8 cellular contexts compared by ENCODE assay signal in the genomic region with DNA sequence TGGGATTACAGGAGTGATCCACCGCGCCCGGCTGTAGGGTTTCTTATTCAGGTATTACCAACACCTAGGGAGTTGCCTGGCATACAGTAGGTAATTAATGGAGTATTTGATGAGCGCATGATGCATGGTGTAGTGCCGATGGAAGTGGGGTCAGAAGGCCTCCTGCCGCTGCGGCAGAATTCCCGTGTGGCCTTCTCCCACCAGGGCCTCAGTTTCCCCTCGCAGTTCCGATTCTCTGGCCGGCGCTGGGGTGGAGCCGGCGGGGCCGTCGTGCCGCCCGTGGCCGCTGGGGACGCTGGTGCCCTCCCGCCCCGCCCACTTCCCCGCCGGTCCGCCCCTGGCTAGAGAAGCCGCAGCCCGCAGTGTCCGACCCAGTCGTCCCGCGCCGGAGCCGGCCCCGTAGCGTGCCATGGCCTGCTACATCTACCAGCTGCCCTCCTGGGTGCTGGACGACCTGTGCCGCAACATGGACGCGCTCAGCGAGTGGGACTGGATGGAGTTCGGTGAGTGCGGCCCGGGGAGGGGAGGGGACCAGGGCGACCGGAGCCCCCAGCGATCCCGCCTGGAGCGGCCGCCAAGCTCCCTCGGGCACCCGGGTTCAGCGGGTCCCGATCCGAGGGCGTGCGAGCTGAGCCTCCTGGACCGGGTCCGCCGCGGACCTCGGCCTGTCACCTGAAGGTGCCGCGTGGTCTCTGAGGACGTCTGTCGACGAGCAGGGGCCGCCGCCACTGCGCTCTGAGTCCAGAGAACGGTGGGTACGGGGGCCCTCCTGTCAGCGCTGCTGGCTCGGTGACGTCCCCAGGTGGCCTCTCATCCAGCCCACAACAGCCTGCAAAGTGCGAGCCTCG. TPM values are rescaled to one million over a fixed set of nuclear protein-coding genes. Genes with fewer than 3 reads are reported as not detected.
A peak's percentile ranks its signal among the peaks of the same experiment; 100 is the strongest.
DNase-seq lines count a peak whose midpoint lies in the region; ATAC-seq and TF ChIP-seq lines count a peak whose summit lies in the region.

Gene IRAK2 (plus strand): TSS at position 374 of the 848 bp plus-strand sequence. CDS start 36 bp downstream, at position 410.

- POLR2A ChIA-PET in Panc1 (lab: Charles Lee), result no interaction called here

- H3K27me3 ChIP-seq in Panc1 (ENCODE audit: control insufficient read depth, insufficient read depth, low read length), result no peaks in the 10 kb centered on the region

- in situ Hi-C loops in Panc1 (cut with HindIII; ENCODE audit: low pct_unique_long_range_greater_than_20kb, low sequenced_read_pairs), result loop anchor here (10.0 kb wide), 1 partner anchor 80 kb away; the partner anchor contains the start of gene TATDN2

- no peaks in the 10 kb centered on the region for H3K9me3 ChIP-seq in Panc1 (ENCODE audit: control insufficient read depth, insufficient read depth, low read depth, low read length)

- peaks cover 11% of the 10 kb centered on the region for H3K4me1 ChIP-seq in Panc1 (ENCODE audit: control insufficient read depth, insufficient read depth, low read length)

- CTCF ChIA-PET in Panc1 (lab: Charles Lee), result interaction anchor here (0.7 to 1.1 kb wide), 2 partner anchors 57 to 230 kb away, joined by 3 to 10 read pairs; no protein-coding TSS in a partner anchor

- H3K4me1 Mint-ChIP-seq in nephron progenitor cell, result no peaks in the 10 kb centered on the region

- H3K4me3 ChIP-seq in Panc1 (ENCODE audit: low read depth in 2 of 2, low read length in 2 of 2) (peak within 1 kb of the TSS; percentile 66 to 80), fibroblast of villous mesenchyme (ENCODE audit: low read depth, low read length) (peak within 1 kb of the TSS; percentile 86)

- intact Hi-C loops in Panc1 (cut with micrococcal nuclease; ENCODE audit: unreplicated experiment), result no loop called here

- H3K36me3 ChIP-seq in Panc1 (ENCODE audit: control insufficient read depth, insufficient read depth, low read length), result no peaks in the 10 kb centered on the region

- H3K27ac ChIP-seq in Panc1 (ENCODE audit: low read length), result peak within 1 kb of the TSS; percentile 85; the same call in 1 of the 2 replicates

- H3K36me3 Mint-ChIP-seq in nephron progenitor cell (ENCODE audit: low read depth), result peaks cover 5% of the 10 kb centered on the region

- H3K27me3 Mint-ChIP-seq in nephron progenitor cell (ENCODE audit: low read depth, poor library complexity), result peaks cover 29% of the 10 kb centered on the region

- ATAC-seq in HG02938 (IDR thresholded peaks at IDR 0.05; ENCODE audit: unreplicated experiment) (peak; percentile 72), Panc1 (peak; percentile 92)

- TF ChIP-seq CTCF in Panc1 (IDR thresholded peaks at IDR 0.05) (peak; percentile 92), fibroblast of villous mesenchyme (IDR thresholded peaks at IDR 0.05; ENCODE audit: insufficient read depth, low read depth, low read length) (peak; percentile 58), nephron progenitor cell (IDR thresholded peaks at IDR 0.05) (peak; percentile 89)

- H3K4me3 Mint-ChIP-seq in nephron progenitor cell, result peak within 1 kb of the TSS; percentile 83

- DNase-seq in NCI-H748 (lab: John Stamatoyannopoulos, UW; ENCODE audit: unreplicated experiment) (peak; percentile 14), NCI-H748 treated with DMSO at 0.1 percent for 48 hours (lab: John Stamatoyannopoulos, UW) (no peak), Panc1 (ENCODE audit: low read depth, low spot score) (no peak), fibroblast of villous mesenchyme (ENCODE audit: low read depth) (peak; percentile 54), nephron progenitor cell (peak; percentile 80), stromal cell of bone marrow (ENCODE audit: low read depth) (peak; percentile 37)
- peak; percentile 86 for DNase-seq in activated effector memory CD4-positive, alpha-beta T cell treated with anti-CD3 and anti-CD28 coated beads, Interleukin-2, amount 50 U/mL, for 16 hours

- H3K9me3 Mint-ChIP-seq in nephron progenitor cell, result peaks cover 14% of the 10 kb centered on the region

- H3K27ac Mint-ChIP-seq in nephron progenitor cell, result no peak within 1 kb of the TSS

- BruUV-seq in Panc1 (replicated peaks; lab: Mats Ljungman, UMichigan), result no TSS peak

RNA-seq across cellular contexts. Expression of gene IRAK2, which starts in this region (rescaled TPM):
- 25.1 TPM for total RNA-seq in Panc1 (2021; ENCODE audit: unreplicated experiment)
- 15.8 TPM for polyA plus RNA-seq in Panc1 (2012; ENCODE audit: insufficient read length)
- total RNA-seq in fibroblast of villous mesenchyme, result 3.2 and 8.2 TPM in 2 replicates

Comparison
In these comparisons a context has a peak if more than half of its experiments do, and no peak if none do; other contexts are left out.
1. DNase-seq: peak in NCI-H748 (single experiment), activated effector memory CD4-positive, alpha-beta T cell treated with anti-CD3 and anti-CD28 coated beads, Interleukin-2, amount 50 U/mL, for 16 hours (single experiment), fibroblast of villous mesenchyme (single experiment), nephron progenitor cell (single experiment) and stromal cell of bone marrow (single experiment); none in NCI-H748 treated with DMSO at 0.1 percent for 48 hours (single experiment) and Panc1 (single experiment).
2. Peak in every context shown above with its lines, with median percentiles within 50 percentile points of each other: CTCF ChIP-seq.